ENCODE assay signal across 2 cellular contexts in the genomic region with DNA sequence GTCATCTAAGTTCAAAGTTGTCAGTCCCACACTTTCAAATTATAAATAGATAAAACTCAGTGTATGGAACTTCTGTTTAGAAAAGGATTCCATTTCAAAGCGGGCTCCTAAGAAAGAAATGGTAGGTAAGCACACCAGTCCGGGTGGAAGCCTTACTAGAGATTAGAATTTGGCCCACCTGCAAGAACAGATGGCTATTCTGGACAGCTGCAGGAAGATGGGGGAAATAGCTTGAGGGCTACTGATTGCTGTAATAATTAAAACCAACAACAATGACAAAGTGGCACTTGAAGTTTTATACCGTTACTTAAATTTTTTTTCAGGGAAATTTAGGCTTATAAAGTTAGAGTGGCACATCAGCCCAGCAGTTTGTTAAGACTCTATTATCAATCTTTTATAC.
TF ChIP-seq lines count a peak whose summit lies in the region.

No MANE protein-coding gene starts in this region.

TF ChIP-seq in SK-N-SH, 30 proteins besides CTCF, POLR2A, EP300 and RAD21 (continued from another document):
- TF ChIP-seq, protein P1, sequence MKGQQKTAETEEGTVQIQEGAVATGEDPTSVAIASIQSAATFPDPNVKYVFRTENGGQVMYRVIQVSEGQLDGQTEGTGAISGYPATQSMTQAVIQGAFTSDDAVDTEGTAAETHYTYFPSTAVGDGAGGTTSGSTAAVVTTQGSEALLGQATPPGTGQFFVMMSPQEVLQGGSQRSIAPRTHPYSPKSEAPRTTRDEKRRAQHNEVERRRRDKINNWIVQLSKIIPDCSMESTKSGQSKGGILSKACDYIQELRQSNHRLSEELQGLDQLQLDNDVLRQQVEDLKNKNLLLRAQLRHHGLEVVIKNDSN (IDR thresholded peaks at IDR 0.05; ENCODE audit: borderline replicate concordance, low read depth): no peak
- no peak for TF ChIP-seq GATA2 (CRISPR knock-in tag; IDR thresholded peaks at IDR 0.05)
- no peak for TF ChIP-seq MEF2A (IDR thresholded peaks at IDR 0.05; ENCODE audit: borderline replicate concordance, low read depth)
- TF ChIP-seq RCOR1 (IDR thresholded peaks at IDR 0.05; ENCODE audit: low read length): peak; percentile 6; the same call in 1 of the 2 replicates
- no peak for TF ChIP-seq FOXJ3 (CRISPR knock-in tag; IDR thresholded peaks at IDR 0.05)

TF ChIP-seq in SK-N-SH treated with all-trans-retinoic acid at 6 μM for 48 hours, 23 proteins besides CTCF, POLR2A, EP300 and RAD21 (continued from another document):
- TF ChIP-seq, protein P2, sequence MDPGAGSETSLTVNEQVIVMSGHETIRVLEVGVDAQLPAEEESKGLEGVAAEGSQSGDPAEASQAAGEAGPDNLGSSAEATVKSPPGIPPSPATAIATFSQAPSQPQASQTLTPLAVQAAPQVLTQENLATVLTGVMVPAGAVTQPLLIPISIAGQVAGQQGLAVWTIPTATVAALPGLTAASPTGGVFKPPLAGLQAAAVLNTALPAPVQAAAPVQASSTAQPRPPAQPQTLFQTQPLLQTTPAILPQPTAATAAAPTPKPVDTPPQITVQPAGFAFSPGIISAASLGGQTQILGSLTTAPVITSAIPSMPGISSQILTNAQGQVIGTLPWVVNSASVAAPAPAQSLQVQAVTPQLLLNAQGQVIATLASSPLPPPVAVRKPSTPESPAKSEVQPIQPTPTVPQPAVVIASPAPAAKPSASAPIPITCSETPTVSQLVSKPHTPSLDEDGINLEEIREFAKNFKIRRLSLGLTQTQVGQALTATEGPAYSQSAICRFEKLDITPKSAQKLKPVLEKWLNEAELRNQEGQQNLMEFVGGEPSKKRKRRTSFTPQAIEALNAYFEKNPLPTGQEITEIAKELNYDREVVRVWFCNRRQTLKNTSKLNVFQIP (CRISPR knock-in tag; IDR thresholded peaks at IDR 0.05; ENCODE audit: borderline replicate concordance, low read depth): no peak
- TF ChIP-seq TOX (CRISPR knock-in tag; IDR thresholded peaks at IDR 0.05; ENCODE audit: borderline replicate concordance): no peak
- TF ChIP-seq, protein P3, sequence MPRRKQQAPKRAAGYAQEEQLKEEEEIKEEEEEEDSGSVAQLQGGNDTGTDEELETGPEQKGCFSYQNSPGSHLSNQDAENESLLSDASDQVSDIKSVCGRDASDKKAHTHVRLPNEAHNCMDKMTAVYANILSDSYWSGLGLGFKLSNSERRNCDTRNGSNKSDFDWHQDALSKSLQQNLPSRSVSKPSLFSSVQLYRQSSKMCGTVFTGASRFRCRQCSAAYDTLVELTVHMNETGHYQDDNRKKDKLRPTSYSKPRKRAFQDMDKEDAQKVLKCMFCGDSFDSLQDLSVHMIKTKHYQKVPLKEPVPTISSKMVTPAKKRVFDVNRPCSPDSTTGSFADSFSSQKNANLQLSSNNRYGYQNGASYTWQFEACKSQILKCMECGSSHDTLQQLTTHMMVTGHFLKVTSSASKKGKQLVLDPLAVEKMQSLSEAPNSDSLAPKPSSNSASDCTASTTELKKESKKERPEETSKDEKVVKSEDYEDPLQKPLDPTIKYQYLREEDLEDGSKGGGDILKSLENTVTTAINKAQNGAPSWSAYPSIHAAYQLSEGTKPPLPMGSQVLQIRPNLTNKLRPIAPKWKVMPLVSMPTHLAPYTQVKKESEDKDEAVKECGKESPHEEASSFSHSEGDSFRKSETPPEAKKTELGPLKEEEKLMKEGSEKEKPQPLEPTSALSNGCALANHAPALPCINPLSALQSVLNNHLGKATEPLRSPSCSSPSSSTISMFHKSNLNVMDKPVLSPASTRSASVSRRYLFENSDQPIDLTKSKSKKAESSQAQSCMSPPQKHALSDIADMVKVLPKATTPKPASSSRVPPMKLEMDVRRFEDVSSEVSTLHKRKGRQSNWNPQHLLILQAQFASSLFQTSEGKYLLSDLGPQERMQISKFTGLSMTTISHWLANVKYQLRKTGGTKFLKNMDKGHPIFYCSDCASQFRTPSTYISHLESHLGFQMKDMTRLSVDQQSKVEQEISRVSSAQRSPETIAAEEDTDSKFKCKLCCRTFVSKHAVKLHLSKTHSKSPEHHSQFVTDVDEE (CRISPR knock-in tag; IDR thresholded peaks at IDR 0.05): no peak
- TF ChIP-seq, protein P4, sequence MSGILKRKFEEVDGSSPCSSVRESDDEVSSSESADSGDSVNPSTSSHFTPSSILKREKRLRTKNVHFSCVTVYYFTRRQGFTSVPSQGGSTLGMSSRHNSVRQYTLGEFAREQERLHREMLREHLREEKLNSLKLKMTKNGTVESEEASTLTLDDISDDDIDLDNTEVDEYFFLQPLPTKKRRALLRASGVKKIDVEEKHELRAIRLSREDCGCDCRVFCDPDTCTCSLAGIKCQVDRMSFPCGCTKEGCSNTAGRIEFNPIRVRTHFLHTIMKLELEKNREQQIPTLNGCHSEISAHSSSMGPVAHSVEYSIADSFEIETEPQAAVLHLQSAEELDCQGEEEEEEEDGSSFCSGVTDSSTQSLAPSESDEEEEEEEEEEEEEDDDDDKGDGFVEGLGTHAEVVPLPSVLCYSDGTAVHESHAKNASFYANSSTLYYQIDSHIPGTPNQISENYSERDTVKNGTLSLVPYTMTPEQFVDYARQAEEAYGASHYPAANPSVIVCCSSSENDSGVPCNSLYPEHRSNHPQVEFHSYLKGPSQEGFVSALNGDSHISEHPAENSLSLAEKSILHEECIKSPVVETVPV (CRISPR knock-in tag; IDR thresholded peaks at IDR 0.05): no peak
- no peak for TF ChIP-seq ZNF565 (CRISPR knock-in tag; conservative IDR thresholded peaks at IDR 0.05; ENCODE audit: low read depth)
- TF ChIP-seq ZNF8 (CRISPR knock-in tag; IDR thresholded peaks at IDR 0.05): no peak
- TF ChIP-seq, protein P5, sequence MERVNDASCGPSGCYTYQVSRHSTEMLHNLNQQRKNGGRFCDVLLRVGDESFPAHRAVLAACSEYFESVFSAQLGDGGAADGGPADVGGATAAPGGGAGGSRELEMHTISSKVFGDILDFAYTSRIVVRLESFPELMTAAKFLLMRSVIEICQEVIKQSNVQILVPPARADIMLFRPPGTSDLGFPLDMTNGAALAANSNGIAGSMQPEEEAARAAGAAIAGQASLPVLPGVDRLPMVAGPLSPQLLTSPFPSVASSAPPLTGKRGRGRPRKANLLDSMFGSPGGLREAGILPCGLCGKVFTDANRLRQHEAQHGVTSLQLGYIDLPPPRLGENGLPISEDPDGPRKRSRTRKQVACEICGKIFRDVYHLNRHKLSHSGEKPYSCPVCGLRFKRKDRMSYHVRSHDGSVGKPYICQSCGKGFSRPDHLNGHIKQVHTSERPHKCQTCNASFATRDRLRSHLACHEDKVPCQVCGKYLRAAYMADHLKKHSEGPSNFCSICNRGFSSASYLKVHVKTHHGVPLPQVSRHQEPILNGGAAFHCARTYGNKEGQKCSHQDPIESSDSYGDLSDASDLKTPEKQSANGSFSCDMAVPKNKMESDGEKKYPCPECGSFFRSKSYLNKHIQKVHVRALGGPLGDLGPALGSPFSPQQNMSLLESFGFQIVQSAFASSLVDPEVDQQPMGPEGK (CRISPR knock-in tag; IDR thresholded peaks at IDR 0.05; ENCODE audit: borderline replicate concordance): no peak
- TF ChIP-seq ZFP30 (CRISPR knock-in tag; IDR thresholded peaks at IDR 0.05): no peak
- TF ChIP-seq PPARA (CRISPR knock-in tag; IDR thresholded peaks at IDR 0.05; ENCODE audit: borderline replicate concordance): no peak
- TF ChIP-seq ZFP3 (CRISPR knock-in tag; IDR thresholded peaks at IDR 0.05): no peak
- no peak for TF ChIP-seq ISL1 (CRISPR knock-in tag; IDR thresholded peaks at IDR 0.05)
- no peak for TF ChIP-seq TCF4 (CRISPR knock-in tag; IDR thresholded peaks at IDR 0.05; ENCODE audit: borderline replicate concordance)
- TF ChIP-seq GLIS3 (CRISPR knock-in tag; IDR thresholded peaks at IDR 0.05): no peak
- no peak for TF ChIP-seq ESRRG (CRISPR knock-in tag; IDR thresholded peaks at IDR 0.05)
- no peak for TF ChIP-seq SNAI2 (CRISPR knock-in tag; IDR thresholded peaks at IDR 0.05)
TF ChIP-seq in SK-N-SH treated with all-trans-retinoic acid at 6 μM for 48 hours: peak in this region for 0.
